In genomic region chr1:213989740-213990472, GRCh38 we compare ENCODE assay signal across 1 cellular context.
TF ChIP-seq lines count a peak whose summit lies in the region.

No MANE protein-coding gene starts in this region.

TF ChIP-seq in GM23338, 12 proteins besides CTCF, POLR2A, EP300 and RAD21 (continued from another document):
- TF ChIP-seq ZNF462 (CRISPR knock-in tag; IDR thresholded peaks at IDR 0.05) = no peak
- TF ChIP-seq ZNF331 (CRISPR knock-in tag; IDR thresholded peaks at IDR 0.05; ENCODE audit: low read depth) = no peak
- no peak for TF ChIP-seq EZH2phosphoT487 (IDR thresholded peaks at IDR 0.05; ENCODE audit: unreplicated experiment)
- TF ChIP-seq CREB1 (CRISPR knock-in tag; IDR thresholded peaks at IDR 0.05; ENCODE audit: low read depth) = no peak
- no peak for TF ChIP-seq EZH2 (IDR thresholded peaks at IDR 0.05; ENCODE audit: low read depth, unreplicated experiment)
- no peak for TF ChIP-seq NANOG (IDR thresholded peaks at IDR 0.05; ENCODE audit: borderline replicate concordance)
- no peak for TF ChIP-seq ZNF114 (CRISPR knock-in tag; IDR thresholded peaks at IDR 0.05)
- TF ChIP-seq POLR2AphosphoS5 (IDR thresholded peaks at IDR 0.05; ENCODE audit: low read depth) = no peak
- TF ChIP-seq REST (IDR thresholded peaks at IDR 0.05; ENCODE audit: unreplicated experiment) = no peak
